In the genomic region with DNA sequence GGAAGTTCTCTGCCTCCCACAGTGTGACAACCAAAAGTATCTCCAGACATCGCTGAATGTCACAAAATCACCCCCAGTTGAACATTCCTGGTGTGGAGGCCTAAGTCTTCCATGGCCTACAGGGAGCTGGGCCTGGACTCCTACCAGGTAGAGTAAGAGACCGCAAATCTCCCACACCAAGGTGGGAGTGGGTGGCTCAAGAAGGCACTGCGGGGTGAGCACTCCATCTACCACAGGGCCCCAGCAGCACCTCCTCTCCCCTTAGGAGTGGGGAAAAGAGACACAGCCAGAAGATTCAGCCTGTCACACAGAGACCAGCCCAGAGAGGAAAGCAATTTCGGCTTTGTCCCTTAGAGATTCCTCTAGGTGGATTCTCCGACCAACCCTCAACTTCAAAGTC, we compare ENCODE assay signal across 22 cellular contexts. TPM values are rescaled to one million over a fixed set of nuclear protein-coding genes. Genes with fewer than 3 reads are reported as not detected.
A peak's percentile ranks its signal among the peaks of the same experiment; 100 is the strongest.
DNase-seq lines count a peak whose midpoint lies in the region; ATAC-seq and TF ChIP-seq lines count a peak whose summit lies in the region.
"Had no signal": no experiment of that assay in that cellular context is flagged by ENCODE, and none has a peak within 500 bp of the region (broad histone marks: within the 10 kb centered on the region; RNA-seq: fewer than 3 reads in every experiment).

No MANE protein-coding gene starts in this region.

- H3F3A ChIP-seq in neural progenitor cell (ENCODE audit: low read depth) = peaks cover 3% of the 10 kb centered on the region

- H3K27me3 ChIP-seq in H7 (ENCODE audit: control insufficient read depth, insufficient read depth, low read length) (no peaks in the 10 kb centered on the region), neural progenitor cell (peaks cover 9% of the 10 kb centered on the region), transverse colon (peaks cover 13% of the 10 kb centered on the region), vagina (no peaks in the 10 kb centered on the region)

- peak; percentile 6 for DNase-seq in activated CD8-positive, alpha-beta memory T cell treated with anti-CD3 and anti-CD28 coated beads, Interleukin-2, amount 50 U/mL, for 4 hours
- DNase-seq in activated CD8-positive, alpha-beta memory T cell treated with anti-CD3 and anti-CD28 coated beads for 24 hours = no peak
- DNase-seq in H7 (peak; percentile 27), neural progenitor cell (ENCODE audit: low spot score) (no peak), transverse colon (peak; percentile 4), vagina (ENCODE audit: extremely low spot score in 2 of 2) (no peak), G401 (ENCODE audit: low spot score) (no peak)
- DNase-seq: AML-193; CD4-positive, CD25-positive, alpha-beta regulatory T cell; COR-L47; DMS 273 treated with DMSO at 0.1 percent for 48 hours; DMS53; DND-41; EL; GOT3 had no signal

- H3K36me3 ChIP-seq in H7 (replicated peaks; ENCODE audit: control insufficient read depth, insufficient read depth, low read length) (no peaks in the 10 kb centered on the region), neural progenitor cell (no peaks in the 10 kb centered on the region), transverse colon (no peaks in the 10 kb centered on the region), vagina (no peaks in the 10 kb centered on the region)
- H3K36me3 ChIP-seq: HAP-1 had no signal

- no peak overlapping the region for H3K4me3 Mint-ChIP-seq in neural progenitor cell
- H3K4me3 Mint-ChIP-seq: CD4-positive, CD25-positive, alpha-beta regulatory T cell; CD8-positive, alpha-beta memory T cell had no signal

- TF ChIP-seq EP300 in transverse colon (IDR thresholded peaks at IDR 0.05; ENCODE audit: low read depth) = no peak

- TF ChIP-seq CTCF in neural progenitor cell (IDR thresholded peaks at IDR 0.05) = no peak
- no peak for TF ChIP-seq CTCF in transverse colon (IDR thresholded peaks at IDR 0.05)
- no peak for TF ChIP-seq CTCF in vagina (IDR thresholded peaks at IDR 0.05)

- no peak overlapping the region for H2AFZ ChIP-seq in neural progenitor cell (replicated peaks)

- H4K20me1 ChIP-seq in neural progenitor cell (ENCODE audit: low read depth) = no peaks in the 10 kb centered on the region

- H3K4me1 ChIP-seq in neural progenitor cell (peaks cover 6% of the 10 kb centered on the region), transverse colon (peaks cover 0 to under 1% (median 0%) of the 10 kb centered on the region in 4 donors), vagina (no peaks in the 10 kb centered on the region)
- H3K4me1 ChIP-seq: A549, HAP-1 had no signal

- WGBS in transverse colon (ENCODE audit: low coverage in 1 of 2), 2 donors = 90% methylated on average over 5 of the region's 5 CpGs; no CpG with 5 or more reads in 1 of the 2 donors

- H3K9me3 Mint-ChIP-seq in neural progenitor cell = no peaks in the 10 kb centered on the region
- H3K9me3 Mint-ChIP-seq: CD4-positive, CD25-positive, alpha-beta regulatory T cell; CD8-positive, alpha-beta memory T cell had no signal

- H3K4me1 Mint-ChIP-seq in neural progenitor cell = peaks cover 40% of the 10 kb centered on the region
- H3K4me1 Mint-ChIP-seq: CD4-positive, CD25-positive, alpha-beta regulatory T cell; CD8-positive, alpha-beta memory T cell had no signal

- no peaks in the 10 kb centered on the region for H3K79me2 ChIP-seq in neural progenitor cell (ENCODE audit: low read depth)

- TF ChIP-seq POLR2A in transverse colon (IDR thresholded peaks at IDR 0.05) (no peak), vagina (IDR thresholded peaks at IDR 0.05) (no peak)

- H3K27ac ChIP-seq in neural progenitor cell (no peak overlapping the region), transverse colon (no peak overlapping the region), vagina (no peak overlapping the region)
- H3K27ac ChIP-seq: 22Rv1, A549, HL-60 had no signal

- H3K27me3 Mint-ChIP-seq in neural progenitor cell (ENCODE audit: insufficient read depth, low read depth) = peaks cover 15% of the 10 kb centered on the region

- H3K9me3 ChIP-seq in neural progenitor cell (ENCODE audit: low read depth) (no peaks in the 10 kb centered on the region), transverse colon (no peaks in the 10 kb centered on the region), vagina (no peaks in the 10 kb centered on the region)
- H3K9me3 ChIP-seq: A549, HAP-1 had no signal

- no peak for ATAC-seq in HG02763 (IDR thresholded peaks at IDR 0.05; ENCODE audit: unreplicated experiment)
- ATAC-seq: A549 had no signal

- in situ Hi-C loops in transverse colon (cut with MboI; ENCODE audit: low pct_ligation_motif_present in 1 of 4, low pct_unique_long_range_greater_than_20kb in 1 of 4, low sequenced_read_pairs in 3 of 4) (no loop called here), G401 (cut with HindIII; ENCODE audit: low sequenced_read_pairs) (no loop called here)

- peak overlapping the region; percentile 89 for H3K27ac Mint-ChIP-seq in neural progenitor cell
- H3K27ac Mint-ChIP-seq: CD4-positive, CD25-positive, alpha-beta regulatory T cell; CD8-positive, alpha-beta memory T cell had no signal

- H3K4me2 ChIP-seq in neural progenitor cell = no peak overlapping the region
- H3K4me2 ChIP-seq: A549 had no signal

- intact Hi-C loops in transverse colon (cut with DNase I; ENCODE audit: low total_unique reads) = no loop called here
- intact Hi-C loops in vagina (cut with DNase I) = no loop called here

- no peak overlapping the region for H3K9ac ChIP-seq in neural progenitor cell

- no peaks in the 10 kb centered on the region for H3K36me3 Mint-ChIP-seq in neural progenitor cell
- H3K36me3 Mint-ChIP-seq: CD4-positive, CD25-positive, alpha-beta regulatory T cell; CD8-positive, alpha-beta memory T cell had no signal

- no peak overlapping the region for H3K4me3 ChIP-seq in H7 (ENCODE audit: insufficient read depth, low read depth, low read length)
- H3K4me3 ChIP-seq in neural progenitor cell = no peak overlapping the region
- H3K4me3 ChIP-seq in transverse colon = no peak overlapping the region
- H3K4me3 ChIP-seq in vagina = no peak overlapping the region
- H3K4me3 ChIP-seq: A549, HAP-1 had no signal

RNA-seq across cellular contexts. Expression of a gene that starts 25.5 kb away (rescaled TPM):
- 0.42 TPM in 1 of 2 replicates, not detected in the other for total RNA-seq in H7 (2014; rRNA removed; shearing (Covaris generic))
- total RNA-seq in neural progenitor cell (ENCODE audit: low replicate concordance) (0.09 TPM in 1 of 2 replicates, not detected in the other), transverse colon (not detected), vagina (not detected)
- not detected in 2 replicates for total RNA-seq in G401 (2014; rRNA removed; shearing (Covaris generic))
- total RNA-seq: CD4-positive, CD25-positive, alpha-beta regulatory T cell; HT1080 had no signal

Comparison
In these comparisons a context has a peak if more than half of its experiments do, and no peak if none do; other contexts are left out.
1. DNase-seq: peak in activated CD8-positive, alpha-beta memory T cell treated with anti-CD3 and anti-CD28 coated beads, Interleukin-2, amount 50 U/mL, for 4 hours (single experiment), H7 (single experiment) and transverse colon (single experiment); none in activated CD8-positive, alpha-beta memory T cell treated with anti-CD3 and anti-CD28 coated beads for 24 hours (single experiment), neural progenitor cell (single experiment), vagina (0 of 2) and G401 (single experiment).